10 cellular contexts compared by ENCODE assay signal in the genomic region with DNA sequence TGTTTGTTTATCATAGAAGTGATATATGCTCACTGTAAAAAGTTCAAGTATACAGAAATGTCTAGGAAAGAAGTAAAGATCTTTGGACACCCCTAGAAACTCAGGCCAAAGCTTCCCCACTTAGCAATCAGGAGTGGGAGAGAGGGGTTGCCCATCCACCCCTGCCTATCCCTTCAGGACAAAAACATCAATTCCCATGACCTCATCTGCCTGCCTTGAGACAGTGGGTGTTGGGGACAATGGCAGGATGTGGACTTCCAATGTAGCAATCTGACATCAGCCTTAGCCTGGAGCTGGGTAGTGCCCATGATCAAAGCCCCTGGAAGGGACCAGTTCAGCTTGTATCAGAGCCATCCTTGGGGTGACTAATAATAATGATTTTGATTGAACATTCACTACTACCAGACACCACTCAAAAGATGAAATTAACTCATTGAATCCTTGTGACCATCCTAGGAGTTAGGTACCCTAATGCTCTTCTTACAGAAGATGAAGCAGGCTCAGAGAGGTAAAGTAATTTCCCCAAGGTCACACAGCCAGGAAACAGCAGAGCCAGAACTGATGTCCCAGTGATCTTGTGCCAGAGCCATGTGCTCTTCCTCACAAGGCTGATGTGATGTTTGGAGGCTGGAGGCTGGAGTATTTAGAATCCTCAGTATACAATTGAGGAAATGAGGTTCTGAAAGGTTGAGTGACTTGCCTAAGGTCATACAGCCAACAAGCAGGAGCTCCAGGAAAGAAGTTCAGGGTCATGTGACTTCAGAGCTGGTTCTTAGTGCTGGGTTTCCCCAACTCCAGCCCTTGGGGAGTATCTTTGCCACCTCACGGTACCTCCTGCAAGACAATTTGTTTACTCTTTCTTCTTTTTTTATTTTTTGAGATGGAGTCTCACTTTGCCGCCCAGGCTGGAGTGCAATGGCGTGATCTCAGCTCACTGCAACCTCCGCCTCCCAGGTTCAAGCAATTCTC. TPM values are rescaled to one million over a fixed set of nuclear protein-coding genes. Genes with fewer than 3 reads are reported as not detected.
DNase-seq lines count a peak whose midpoint lies in the region; ATAC-seq and TF ChIP-seq lines count a peak whose summit lies in the region.
"Had no signal": no experiment of that assay in that cellular context is flagged by ENCODE, and none has a peak within 500 bp of the region (broad histone marks: within the 10 kb centered on the region; RNA-seq: fewer than 3 reads in every experiment).

No MANE protein-coding gene starts in this region.

- H3K27me3 ChIP-seq in right cardiac atrium (ENCODE audit: control insufficient read depth, insufficient read depth) (no peaks in the 10 kb centered on the region), spleen (replicated peaks in 1 of 7) (no peaks in the 10 kb centered on the region)

- TF ChIP-seq CTCF in GM12865 (IDR thresholded peaks at IDR 0.05; ENCODE audit: insufficient read depth, low read depth, low read length, missing control alignments), result no peak
- TF ChIP-seq CTCF in spleen (IDR thresholded peaks at IDR 0.05 in 8 of 11, conservative IDR thresholded peaks at IDR 0.05 in 3 of 11), result no peak

- no peaks in the 10 kb centered on the region for H3K36me3 ChIP-seq in spleen

- H3K4me3 ChIP-seq in GM12865 (ENCODE audit: low read depth, low read length) (no peak overlapping the region), right cardiac atrium (ENCODE audit: low read length) (no peak overlapping the region), spleen (no peak overlapping the region)

- H3K4me1 Mint-ChIP-seq in activated T-helper 1 cell treated with anti-CD3 and anti-CD28 coated beads, Interleukin-12 subunit alpha, Interleukin-12 subunit beta, Interleukin-2, Interleukin-4 antibody, amounts not matched to agents 30 ng/mL and 10 ng/mL and 1 ng/mL, durations not matched to agents 14 hours and 24 hours and 36 hours (ENCODE audit: low read depth), result peaks cover 45% of the 10 kb centered on the region

- peaks cover 2% of the 10 kb centered on the region for H3K9me3 Mint-ChIP-seq in activated T-helper 1 cell treated with anti-CD3 and anti-CD28 coated beads, Interleukin-12 subunit alpha, Interleukin-12 subunit beta, Interleukin-2, Interleukin-4 antibody, amounts not matched to agents 30 ng/mL and 10 ng/mL and 1 ng/mL, durations not matched to agents 14 hours and 24 hours and 36 hours

- no peak for TF ChIP-seq POLR2A in spleen (IDR thresholded peaks at IDR 0.05)

- peak overlapping the region; percentile 79 for H3K27ac ChIP-seq in right cardiac atrium (ENCODE audit: low read length)
- H3K27ac ChIP-seq in spleen, result peak overlapping the region; percentile 27 to 77 (median 65)

- no peak overlapping the region for H3K4me3 Mint-ChIP-seq in activated T-helper 1 cell treated with anti-CD3 and anti-CD28 coated beads, Interleukin-12 subunit alpha, Interleukin-12 subunit beta, Interleukin-2, Interleukin-4 antibody, amounts not matched to agents 30 ng/mL and 10 ng/mL and 1 ng/mL, durations not matched to agents 14 hours and 24 hours and 36 hours

- H3K27ac Mint-ChIP-seq in activated T-helper 1 cell treated with anti-CD3 and anti-CD28 coated beads, Interleukin-12 subunit alpha, Interleukin-12 subunit beta, Interleukin-2, Interleukin-4 antibody, amounts not matched to agents 30 ng/mL and 10 ng/mL and 1 ng/mL, durations not matched to agents 14 hours and 24 hours and 36 hours, result peak overlapping the region; percentile 73

- H3K4me1 ChIP-seq in right cardiac atrium (ENCODE audit: control insufficient read depth, insufficient read depth, low read length), result peaks cover 15% of the 10 kb centered on the region
- peaks cover 7 to 66% (median 29%) of the 10 kb centered on the region in 6 donors for H3K4me1 ChIP-seq in spleen

- H3K9me3 ChIP-seq in right cardiac atrium (ENCODE audit: control insufficient read depth, low read length), result no peaks in the 10 kb centered on the region
- H3K9me3 ChIP-seq in spleen, result no peaks in the 10 kb centered on the region
- H3K9me3 ChIP-seq: SK-N-SH had no signal

- ATAC-seq in right cardiac atrium, result peak; percentile 21 to 69

- WGBS in right cardiac atrium, result 97% methylated on average over 4 of the region's 4 CpGs
- WGBS in spleen, 5 donors, result 80 to 90% (median 83%) methylated on average over 4 of the region's 4 CpGs

- peak; percentile 65 for DNase-seq in GM12865 (ENCODE audit: low read depth)
- no peak for DNase-seq in activated T-helper 1 cell treated with anti-CD3 and anti-CD28 coated beads, Interleukin-12 subunit alpha, Interleukin-12 subunit beta, Interleukin-2, Interleukin-4 antibody, amounts not matched to agents 30 ng/mL and 10 ng/mL and 1 ng/mL, durations not matched to agents 14 hours and 24 hours and 36 hours (ENCODE audit: low spot score)
- DNase-seq in right cardiac atrium, result no peak
- no peak for DNase-seq in spleen
- no peak for DNase-seq in SK-N-DZ (ENCODE audit: low spot score)
- no peak for DNase-seq in posterior cingulate gyrus
- DNase-seq in NCI-H1417 treated with DMSO at 0.1 percent for 48 hours (lab: John Stamatoyannopoulos, UW), result no peak
- DNase-seq in NCI-H1436 treated with DMSO at 0.1 percent for 48 hours (lab: John Stamatoyannopoulos, UW), result no peak
- DNase-seq: SK-N-SH had no signal

- intact Hi-C loops in activated T-helper 1 cell treated with anti-CD3 and anti-CD28 coated beads, Interleukin-12 subunit alpha, Interleukin-12 subunit beta, Interleukin-2, Interleukin-4 antibody, amounts not matched to agents 30 ng/mL and 10 ng/mL and 1 ng/mL, durations not matched to agents 14 hours and 24 hours and 36 hours (cut with micrococcal nuclease), result loop anchor here (2.0 to 5.0 kb wide), 2 partner anchors 15 to 35 kb away; partner anchors contain the start of gene SYT17
- intact Hi-C loops in right cardiac atrium (cut with DNase I), result no loop called here
- intact Hi-C loops in spleen (cut with DNase I; ENCODE audit: low total_unique reads), result no loop called here
- intact Hi-C loops in posterior cingulate gyrus (cut with DNase I), result no loop called here

- H3K27me3 Mint-ChIP-seq in activated T-helper 1 cell treated with anti-CD3 and anti-CD28 coated beads, Interleukin-12 subunit alpha, Interleukin-12 subunit beta, Interleukin-2, Interleukin-4 antibody, amounts not matched to agents 30 ng/mL and 10 ng/mL and 1 ng/mL, durations not matched to agents 14 hours and 24 hours and 36 hours (ENCODE audit: insufficient read depth), result peaks cover 4% of the 10 kb centered on the region

- no peaks in the 10 kb centered on the region for H3K36me3 Mint-ChIP-seq in activated T-helper 1 cell treated with anti-CD3 and anti-CD28 coated beads, Interleukin-12 subunit alpha, Interleukin-12 subunit beta, Interleukin-2, Interleukin-4 antibody, amounts not matched to agents 30 ng/mL and 10 ng/mL and 1 ng/mL, durations not matched to agents 14 hours and 24 hours and 36 hours (ENCODE audit: low read depth)

RNA-seq across cellular contexts. Expression of gene ITPRIPL2, which starts 18.3 kb away (rescaled TPM):
- total RNA-seq in activated T-helper 1 cell treated with anti-CD3 and anti-CD28 coated beads, Interleukin-12 subunit alpha, Interleukin-12 subunit beta, Interleukin-2, Interleukin-4 antibody, amounts not matched to agents 30 ng/mL and 10 ng/mL and 1 ng/mL, durations not matched to agents 14 hours and 24 hours and 36 hours, result 46.7 and 49.6 TPM in 2 replicates
- total RNA-seq in right cardiac atrium (10 to 100 TPM; 16.9 to 37.0 (median 22.0) TPM), spleen (10 to 100 TPM; 19.1 to 41.5 (median 32.7) TPM)
- polyA plus RNA-seq in right cardiac atrium (5.8 TPM), spleen (1 to 10 TPM; 2.2 to 3.7 (median 2.5) TPM)
- polyA plus RNA-seq in SK-N-DZ (2014; cell fraction: cytosol; rRNA removed), result 0.07 and 0.14 TPM in 2 replicates
- polyA plus RNA-seq in SK-N-DZ (2014; cell fraction: nucleus; rRNA removed), result 0.21 and 0.37 TPM in 2 replicates

RNA-seq across cellular contexts. Expression of gene SYT17, which starts 35.9 kb away (rescaled TPM):
- 0.37 and 0.54 TPM in 2 replicates for total RNA-seq in activated T-helper 1 cell treated with anti-CD3 and anti-CD28 coated beads, Interleukin-12 subunit alpha, Interleukin-12 subunit beta, Interleukin-2, Interleukin-4 antibody, amounts not matched to agents 30 ng/mL and 10 ng/mL and 1 ng/mL, durations not matched to agents 14 hours and 24 hours and 36 hours
- total RNA-seq in right cardiac atrium (1 to 10 TPM in 2 of 4 donors, under 1 TPM in 2; 0.86 to 1.3 (median 1.1) TPM), spleen (1 to 10 TPM; 1.2 to 3.7 (median 1.6) TPM)
- polyA plus RNA-seq in right cardiac atrium (0.68 TPM), spleen (1 to 10 TPM; 1.5 to 3.2 (median 2.9) TPM)
- polyA plus RNA-seq in SK-N-DZ (2014; cell fraction: cytosol; rRNA removed), result 12.5 and 14.1 TPM in 2 replicates
- polyA plus RNA-seq in SK-N-DZ (2014; cell fraction: nucleus; rRNA removed), result 12.4 and 13.3 TPM in 2 replicates
- total RNA-seq: osteocyte had no signal
